14 cellular contexts compared by ENCODE assay signal in genomic region chr1:61120307-61120840, GRCh38.
A peak's percentile ranks its signal among the peaks of the same experiment; 100 is the strongest.
DNase-seq lines count a peak whose midpoint lies in the region; ATAC-seq and TF ChIP-seq lines count a peak whose summit lies in the region.
"Had no signal": no experiment of that assay in that cellular context is flagged by ENCODE, and none has a peak within 500 bp of the region (broad histone marks: within the 10 kb centered on the region; RNA-seq: fewer than 3 reads in every experiment).

No MANE protein-coding gene starts in this region.

- H3K4me1 ChIP-seq in HEK293 (ENCODE audit: control insufficient read depth, insufficient read depth, low read length), result peaks cover 17% of the 10 kb centered on the region; the same call in 1 of the 2 replicates
- peaks cover 6 to 69% (median 54%) of the 10 kb centered on the region in 5 donors for H3K4me1 ChIP-seq in subcutaneous abdominal adipose tissue (ENCODE audit: control insufficient read depth in 5 of 5, insufficient read depth in 5 of 5, low read length in 5 of 5)

- H3K27ac ChIP-seq in HEK293 (ENCODE audit: extremely low read depth, low read depth, low read length) (no peak overlapping the region), caudate nucleus (ENCODE audit: low read depth, low read length) (peak overlapping the region; percentile 52), layer of hippocampus (ENCODE audit: low read depth, low read length) (peak overlapping the region; percentile 31), subcutaneous abdominal adipose tissue (ENCODE audit: low read depth, low read length) (peak overlapping the region; percentile 54)
- H3K27ac ChIP-seq: KMS-11 had no signal

- H3K27ac Mint-ChIP-seq in stimulated activated memory B cell treated with anti-CD40 and anti-IgM and Interleukin-4, amounts not matched to agents 10 μg/mL and 1 μg/mL and 100 μg/mL, for 72 hours, result no peak overlapping the region
- H3K27ac Mint-ChIP-seq: activated T-helper 1 cell treated with anti-CD3 and anti-CD28 coated beads, Interleukin-12 subunit alpha, Interleukin-12 subunit beta, Interleukin-2, Interleukin-4 antibody, amounts not matched to agents 30 ng/mL and 10 ng/mL and 1 ng/mL, durations not matched to agents 14 hours and 24 hours and 36 hours; naive B cell; WTC11 had no signal

- POLR2A ChIA-PET in HEK293 (lab: Yijun Ruan, JAX), result no interaction called here

- no peaks in the 10 kb centered on the region for H3K9me3 ChIP-seq in HEK293 (ENCODE audit: control insufficient read depth, insufficient read depth, low read depth, low read length)
- no peaks in the 10 kb centered on the region for H3K9me3 ChIP-seq in subcutaneous abdominal adipose tissue (ENCODE audit: control insufficient read depth in 5 of 5, low read length in 5 of 5)

- DNase-seq in caudate nucleus (lab: John Stamatoyannopoulos, UW), result no peak
- DNase-seq in putamen (ENCODE audit: low spot score), result no peak
- DNase-seq in NCI-H1092 treated with DMSO at 0.1 percent for 48 hours (lab: John Stamatoyannopoulos, UW), result no peak
- DNase-seq: naive B cell; stimulated activated CD4-positive, alpha-beta T cell treated with anti-CD3 and anti-CD28 coated beads, Interleukin-15, amount 100 ng/mL, for 24 hours; stimulated activated naive CD4-positive, alpha-beta T cell had no signal

- peak overlapping the region; percentile 10 to 73 (median 38) for H3K9ac ChIP-seq in subcutaneous abdominal adipose tissue (ENCODE audit: low read length in 5 of 5)
- H3K9ac ChIP-seq: KMS-11 had no signal

- H3K4me1 Mint-ChIP-seq in stimulated activated memory B cell treated with anti-CD40 and anti-IgM and Interleukin-4, amounts not matched to agents 10 μg/mL and 1 μg/mL and 100 μg/mL, for 72 hours, result no peaks in the 10 kb centered on the region
- H3K4me1 Mint-ChIP-seq: naive B cell had no signal

- no peaks in the 10 kb centered on the region for H3K36me3 Mint-ChIP-seq in stimulated activated memory B cell treated with anti-CD40 and anti-IgM and Interleukin-4, amounts not matched to agents 10 μg/mL and 1 μg/mL and 100 μg/mL, for 72 hours
- H3K36me3 Mint-ChIP-seq: naive B cell, WTC11 had no signal

- CTCF ChIA-PET in HEK293 (lab: Yijun Ruan, JAX), result interaction anchor here (0.6 to 1.4 kb wide), 3 partner anchors 71 to 157 kb away, joined by 3 to 5 read pairs (median 3); no protein-coding TSS in a partner anchor

- no peak overlapping the region for H3K4me3 Mint-ChIP-seq in stimulated activated memory B cell treated with anti-CD40 and anti-IgM and Interleukin-4, amounts not matched to agents 10 μg/mL and 1 μg/mL and 100 μg/mL, for 72 hours
- H3K4me3 Mint-ChIP-seq: activated T-helper 1 cell treated with anti-CD3 and anti-CD28 coated beads, Interleukin-12 subunit alpha, Interleukin-12 subunit beta, Interleukin-2, Interleukin-4 antibody, amounts not matched to agents 30 ng/mL and 10 ng/mL and 1 ng/mL, durations not matched to agents 14 hours and 24 hours and 36 hours; naive B cell; WTC11 had no signal

- no peaks in the 10 kb centered on the region for H3K36me3 ChIP-seq in HEK293 (ENCODE audit: control insufficient read depth in 2 of 2, insufficient read depth in 1 of 2, low read length in 2 of 2)
- H3K36me3 ChIP-seq in subcutaneous abdominal adipose tissue (ENCODE audit: control insufficient read depth in 5 of 5, insufficient read depth in 5 of 5, low read length in 5 of 5), result no peaks in the 10 kb centered on the region

- TF ChIP-seq CTCF in HEK293 (tag by site-specific recombination; IDR thresholded peaks at IDR 0.05), result no peak

- peaks cover 31% of the 10 kb centered on the region for H3K27me3 Mint-ChIP-seq in stimulated activated memory B cell treated with anti-CD40 and anti-IgM and Interleukin-4, amounts not matched to agents 10 μg/mL and 1 μg/mL and 100 μg/mL, for 72 hours

- H3K27me3 ChIP-seq in layer of hippocampus (ENCODE audit: control insufficient read depth, insufficient read depth, low read length) (no peaks in the 10 kb centered on the region), subcutaneous abdominal adipose tissue (ENCODE audit: control insufficient read depth in 5 of 5, insufficient read depth in 4 of 5, low read length in 5 of 5) (no peaks in the 10 kb centered on the region)

- no peak overlapping the region for H3K4me3 ChIP-seq in HEK293 (ENCODE audit: low read depth, low read length)
- H3K4me3 ChIP-seq in subcutaneous abdominal adipose tissue (ENCODE audit: low read depth in 1 of 5, low read length in 5 of 5), result peak overlapping the region; percentile 19 to 45 (median 40)

- H3K9me3 Mint-ChIP-seq in stimulated activated memory B cell treated with anti-CD40 and anti-IgM and Interleukin-4, amounts not matched to agents 10 μg/mL and 1 μg/mL and 100 μg/mL, for 72 hours, result no peaks in the 10 kb centered on the region
- H3K9me3 Mint-ChIP-seq: activated T-helper 1 cell treated with anti-CD3 and anti-CD28 coated beads, Interleukin-12 subunit alpha, Interleukin-12 subunit beta, Interleukin-2, Interleukin-4 antibody, amounts not matched to agents 30 ng/mL and 10 ng/mL and 1 ng/mL, durations not matched to agents 14 hours and 24 hours and 36 hours; naive B cell; WTC11 had no signal

- no peak for ATAC-seq in stimulated activated memory B cell treated with anti-CD40 and anti-IgM and Interleukin-4, amounts not matched to agents 10 μg/mL and 1 μg/mL and 100 μg/mL, for 72 hours
- no peak for ATAC-seq in HG03175 (IDR thresholded peaks at IDR 0.05; ENCODE audit: unreplicated experiment)
- ATAC-seq: WTC11 had no signal

TF ChIP-seq in HEK293, 187 proteins besides CTCF, POLR2A, EP300 and RAD21:
- TF ChIP-seq PRDM1 (tag by site-specific recombination; IDR thresholded peaks at IDR 0.05) (0 out of 2 replicates have a peak, but pooled peaks have one; percentile 6), ZNF530 (tag by site-specific recombination; IDR thresholded peaks at IDR 0.05; ENCODE audit: low read depth) (no peak), ZNF335 (tag by site-specific recombination; conservative IDR thresholded peaks at IDR 0.05) (peak; percentile 34; the same call in 1 of the 2 replicates), ZFP3 (tag by site-specific recombination; IDR thresholded peaks at IDR 0.05; ENCODE audit: low read depth) (no peak), PRDM6 (tag by site-specific recombination; IDR thresholded peaks at IDR 0.05) (peak; percentile 81), FEZF1 (tag by site-specific recombination; IDR thresholded peaks at IDR 0.05) (0 out of 2 replicates have a peak, but pooled peaks have one; percentile 20)
- TF ChIP-seq, protein P1, sequence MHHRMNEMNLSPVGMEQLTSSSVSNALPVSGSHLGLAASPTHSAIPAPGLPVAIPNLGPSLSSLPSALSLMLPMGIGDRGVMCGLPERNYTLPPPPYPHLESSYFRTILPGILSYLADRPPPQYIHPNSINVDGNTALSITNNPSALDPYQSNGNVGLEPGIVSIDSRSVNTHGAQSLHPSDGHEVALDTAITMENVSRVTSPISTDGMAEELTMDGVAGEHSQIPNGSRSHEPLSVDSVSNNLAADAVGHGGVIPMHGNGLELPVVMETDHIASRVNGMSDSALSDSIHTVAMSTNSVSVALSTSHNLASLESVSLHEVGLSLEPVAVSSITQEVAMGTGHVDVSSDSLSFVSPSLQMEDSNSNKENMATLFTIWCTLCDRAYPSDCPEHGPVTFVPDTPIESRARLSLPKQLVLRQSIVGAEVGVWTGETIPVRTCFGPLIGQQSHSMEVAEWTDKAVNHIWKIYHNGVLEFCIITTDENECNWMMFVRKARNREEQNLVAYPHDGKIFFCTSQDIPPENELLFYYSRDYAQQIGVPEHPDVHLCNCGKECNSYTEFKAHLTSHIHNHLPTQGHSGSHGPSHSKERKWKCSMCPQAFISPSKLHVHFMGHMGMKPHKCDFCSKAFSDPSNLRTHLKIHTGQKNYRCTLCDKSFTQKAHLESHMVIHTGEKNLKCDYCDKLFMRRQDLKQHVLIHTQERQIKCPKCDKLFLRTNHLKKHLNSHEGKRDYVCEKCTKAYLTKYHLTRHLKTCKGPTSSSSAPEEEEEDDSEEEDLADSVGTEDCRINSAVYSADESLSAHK (tag by site-specific recombination; IDR thresholded peaks at IDR 0.05), result 0 out of 2 replicates have a peak, but pooled peaks have one; percentile 55
